Comparison of ENCODE assay signal across 11 cellular contexts in the genomic region with DNA sequence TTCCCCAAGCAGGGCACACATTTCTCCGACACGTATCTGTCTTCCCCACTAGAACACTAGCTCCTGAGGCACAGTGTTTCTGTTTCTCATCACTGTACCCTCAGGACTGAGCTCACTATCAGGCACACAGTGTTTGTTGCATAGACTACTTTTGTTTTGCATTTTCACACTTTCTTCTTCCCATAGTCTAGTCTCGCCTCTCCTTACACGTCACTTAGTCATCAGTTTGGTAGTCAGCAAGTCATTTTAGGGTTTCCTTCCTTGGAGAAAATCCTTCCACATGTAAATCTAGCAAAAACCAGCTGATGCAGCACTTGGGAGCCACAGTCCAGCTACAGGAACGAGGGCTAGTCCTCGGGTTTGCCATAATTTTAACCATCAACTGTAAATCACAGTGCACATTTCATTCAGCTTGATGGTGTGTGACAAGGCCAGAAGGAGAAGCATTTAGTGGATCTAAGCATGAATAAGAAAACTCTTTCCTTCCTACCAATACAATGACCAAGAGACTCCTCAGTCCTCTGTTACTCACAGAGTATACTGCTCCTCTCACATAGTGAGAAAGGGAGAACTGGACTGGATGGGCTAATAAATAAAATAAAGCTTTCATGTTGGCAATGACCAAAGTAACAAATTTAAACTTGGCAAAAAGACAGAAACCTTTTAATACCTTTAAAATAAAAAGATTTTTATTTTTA.
DNase-seq lines count a peak whose midpoint lies in the region; ATAC-seq and TF ChIP-seq lines count a peak whose summit lies in the region.
"Had no signal": no experiment of that assay in that cellular context is flagged by ENCODE, and none has a peak within 500 bp of the region (broad histone marks: within the 10 kb centered on the region; RNA-seq: fewer than 3 reads in every experiment).

No MANE protein-coding gene starts in this region.

- peaks cover 54% of the 10 kb centered on the region for H3K4me1 Mint-ChIP-seq in chondrocyte (ENCODE audit: low read depth)
- H3K4me1 Mint-ChIP-seq in naive thymus-derived CD8-positive, alpha-beta T cell: peaks cover 25 to 45% (median 40%) of the 10 kb centered on the region in 4 donors
- H3K4me1 Mint-ChIP-seq in stimulated activated memory B cell treated with anti-CD40 and anti-IgM and Interleukin-4, amounts not matched to agents 10 μg/mL and 1 μg/mL and 100 μg/mL, for 72 hours: peaks cover 55% of the 10 kb centered on the region

- TF ChIP-seq CTCF in chondrocyte (IDR thresholded peaks at IDR 0.05): no peak
- TF ChIP-seq CTCF in omental fat pad (IDR thresholded peaks at IDR 0.05): no peak

- no peaks in the 10 kb centered on the region for H3K36me3 Mint-ChIP-seq in chondrocyte (ENCODE audit: low read depth)
- peaks cover 0 to 1% (median 0%) of the 10 kb centered on the region in 3 donors for H3K36me3 Mint-ChIP-seq in naive thymus-derived CD8-positive, alpha-beta T cell
- H3K36me3 Mint-ChIP-seq in stimulated activated memory B cell treated with anti-CD40 and anti-IgM and Interleukin-4, amounts not matched to agents 10 μg/mL and 1 μg/mL and 100 μg/mL, for 72 hours: no peaks in the 10 kb centered on the region

- H3K27ac Mint-ChIP-seq in chondrocyte (ENCODE audit: unreplicated experiment): peak overlapping the region; percentile 78
- H3K27ac Mint-ChIP-seq in naive thymus-derived CD8-positive, alpha-beta T cell: peak overlapping the region in 8 of 10 donors; percentile 4 to 58 (median 33)
- no peak overlapping the region for H3K27ac Mint-ChIP-seq in stimulated activated memory B cell treated with anti-CD40 and anti-IgM and Interleukin-4, amounts not matched to agents 10 μg/mL and 1 μg/mL and 100 μg/mL, for 72 hours

- H3K9me3 Mint-ChIP-seq in chondrocyte (ENCODE audit: low read depth): no peaks in the 10 kb centered on the region
- no peaks in the 10 kb centered on the region for H3K9me3 Mint-ChIP-seq in naive thymus-derived CD8-positive, alpha-beta T cell
- no peaks in the 10 kb centered on the region for H3K9me3 Mint-ChIP-seq in stimulated activated memory B cell treated with anti-CD40 and anti-IgM and Interleukin-4, amounts not matched to agents 10 μg/mL and 1 μg/mL and 100 μg/mL, for 72 hours

- ATAC-seq in naive thymus-derived CD8-positive, alpha-beta T cell: no peak
- ATAC-seq in omental fat pad (ENCODE audit: low FRiP score) (no peak), GM19397 (IDR thresholded peaks at IDR 0.05; ENCODE audit: unreplicated experiment) (no peak)
- no peak for ATAC-seq in stimulated activated memory B cell treated with anti-CD40 and anti-IgM and Interleukin-4, amounts not matched to agents 10 μg/mL and 1 μg/mL and 100 μg/mL, for 72 hours
- ATAC-seq: HCT116 had no signal

- H3K4me3 Mint-ChIP-seq in chondrocyte (ENCODE audit: unreplicated experiment): peak overlapping the region; percentile 2
- H3K4me3 Mint-ChIP-seq in naive thymus-derived CD8-positive, alpha-beta T cell: peak overlapping the region in 1 of 10 donors; percentile 1
- H3K4me3 Mint-ChIP-seq in stimulated activated memory B cell treated with anti-CD40 and anti-IgM and Interleukin-4, amounts not matched to agents 10 μg/mL and 1 μg/mL and 100 μg/mL, for 72 hours: no peak overlapping the region

- H3K27me3 Mint-ChIP-seq in chondrocyte (ENCODE audit: low read depth): no peaks in the 10 kb centered on the region
- H3K27me3 Mint-ChIP-seq in naive thymus-derived CD8-positive, alpha-beta T cell: no peaks in the 10 kb centered on the region
- H3K27me3 Mint-ChIP-seq in stimulated activated memory B cell treated with anti-CD40 and anti-IgM and Interleukin-4, amounts not matched to agents 10 μg/mL and 1 μg/mL and 100 μg/mL, for 72 hours: no peaks in the 10 kb centered on the region

- POLR2A ChIA-PET in naive thymus-derived CD8-positive, alpha-beta T cell (lab: Charles Lee): no interaction called here

- peak; percentile 8 for DNase-seq in ELF-1 (ENCODE audit: low read depth, low spot score)
- peak; percentile 79 for DNase-seq in HCEC 1CT
- DNase-seq in chondrocyte (ENCODE audit: low spot score): no peak
- DNase-seq in naive thymus-derived CD8-positive, alpha-beta T cell: no peak
- no peak for DNase-seq in mucosa of gallbladder (ENCODE audit: low spot score)
- DNase-seq in omental fat pad (ENCODE audit: low spot score): no peak
- DNase-seq: activated CD4-positive, alpha-beta T cell treated with anti-CD3 and anti-CD28 coated beads, Interleukin-2, amount 50 U/mL, for 48 hours; GDM1 had no signal

Comparison
In these comparisons a context has a peak if more than half of its experiments do, and no peak if none do; other contexts are left out.
1. DNase-seq: peak in ELF-1 (single experiment) and HCEC 1CT (single experiment); none in chondrocyte (single experiment), naive thymus-derived CD8-positive, alpha-beta T cell (0 of 10), mucosa of gallbladder (single experiment) and omental fat pad (single experiment).